ENCODE assay signal across 19 cellular contexts in genomic region chr11:46762248-46762647, GRCh38.
"Had no signal": no experiment of that assay in that cellular context is flagged by ENCODE, and none has a peak within 500 bp of the region (broad histone marks: within the 10 kb centered on the region; RNA-seq: fewer than 3 reads in every experiment).

No MANE protein-coding gene starts in this region.

- H3K4me3 ChIP-seq: SJSA1, SK-N-MC had no signal

- DNase-seq: KBM-7, NCI-H1092 treated with DMSO at 0.1 percent for 48 hours, NCI-H1436, NCI-H187, NCI-H2029, NCI-H2081 treated with DMSO at 0.1 percent for 48 hours, NCI-H2171, NCI-H226, NCI-H446, NCI-H510A, NCI-H524 treated with DMSO at 0.1 percent for 48 hours, NCI-H69, NCI-H774, Right ventricle myocardium superior, RPMI8226, SIG-M5 had no signal

- FAIRE-seq: RCC 7860 had no signal
